ENCODE assay signal across 27 cellular contexts in genomic region chr1:68558321-68559026, GRCh38.
DNase-seq lines count a peak whose midpoint lies in the region; ATAC-seq and TF ChIP-seq lines count a peak whose summit lies in the region.
"Had no signal": no experiment of that assay in that cellular context is flagged by ENCODE, and none has a peak within 500 bp of the region (broad histone marks: within the 10 kb centered on the region; RNA-seq: fewer than 3 reads in every experiment).

No MANE protein-coding gene starts in this region.

- no peak overlapping the region for H3K4me2 ChIP-seq in mammary epithelial cell (ENCODE audit: insufficient read depth, low read depth, low read length)

- in situ Hi-C loops in mammary epithelial cell (cut with MboI; ENCODE audit: low sequenced_read_pairs in 2 of 2) (no loop called here), ACHN (cut with HindIII; ENCODE audit: low pct_ligation_motif_present, low pct_unique_long_range_greater_than_20kb, low sequenced_read_pairs) (no loop called here)

- WGBS in mammary epithelial cell (ENCODE audit: low coverage, missing lambda C conversion rate): 76% methylated on average over 4 of the region's 4 CpGs

- CTCF ChIA-PET in mammary epithelial cell (lab: Charles Lee; ENCODE audit: low non-redundant PET): no interaction called here
- CTCF ChIA-PET in activated CD8-positive, alpha-beta memory T cell treated with anti-CD3 and anti-CD28 coated beads, Interleukin-2, amount 10 ng/mL, durations not matched to agents 7 days and 5 days (lab: Charles Lee): no interaction called here

- no peaks in the 10 kb centered on the region for H3K4me1 Mint-ChIP-seq in activated CD8-positive, alpha-beta memory T cell treated with anti-CD3 and anti-CD28 coated beads, Interleukin-2, amount 10 ng/mL, durations not matched to agents 7 days and 5 days
- H3K4me1 Mint-ChIP-seq: immature natural killer cell, nephron progenitor cell had no signal

- no peaks in the 10 kb centered on the region for H3K27me3 ChIP-seq in mammary epithelial cell (ENCODE audit: insufficient read depth, low read length)
- H3K27me3 ChIP-seq: esophagus squamous epithelium, vagina had no signal

- TF ChIP-seq CTCF in mammary epithelial cell (conservative IDR thresholded peaks at IDR 0.05 in 1 of 2, IDR thresholded peaks at IDR 0.05 in 1 of 2; ENCODE audit: extremely low read depth in 1 of 2, insufficient read depth in 1 of 2, low read depth in 1 of 2, low read length in 2 of 2): no peak

- no peaks in the 10 kb centered on the region for H3K79me2 ChIP-seq in mammary epithelial cell (ENCODE audit: insufficient read depth, low read length)

- H3K4me3 Mint-ChIP-seq in activated CD8-positive, alpha-beta memory T cell treated with anti-CD3 and anti-CD28 coated beads, Interleukin-2, amount 10 ng/mL, durations not matched to agents 7 days and 5 days: no peak overlapping the region
- H3K4me3 Mint-ChIP-seq: activated T-cell treated with anti-CD3 and anti-CD28 coated beads, Interleukin-2, amount 50 U/mL, for 24 hours; immature natural killer cell; nephron progenitor cell; stimulated activated naive CD8-positive, alpha-beta T cell treated with anti-CD3 and anti-CD28 coated beads, Interleukin-15, Interleukin-2, amounts not matched to agents 100 ng/mL and 50 ng/mL, for 24 hours had no signal

- ATAC-seq in GM18505 (IDR thresholded peaks at IDR 0.05; ENCODE audit: unreplicated experiment) (peak; percentile 73), GM21529 (IDR thresholded peaks at IDR 0.05; ENCODE audit: unreplicated experiment) (peak; percentile 70), HG03442 (IDR thresholded peaks at IDR 0.05; ENCODE audit: unreplicated experiment) (peak; percentile 72), GM19023 (IDR thresholded peaks at IDR 0.05; ENCODE audit: unreplicated experiment) (no peak), HG03280 (IDR thresholded peaks at IDR 0.05; ENCODE audit: unreplicated experiment) (no peak)
- ATAC-seq in activated CD8-positive, alpha-beta memory T cell treated with anti-CD3 and anti-CD28 coated beads, Interleukin-2, amount 10 ng/mL, durations not matched to agents 7 days and 5 days: no peak
- ATAC-seq: left colon, Right ventricle myocardium inferior had no signal

- no peak overlapping the region for H3K4me3 ChIP-seq in mammary epithelial cell (replicated peaks in 1 of 3; ENCODE audit: insufficient read depth in 1 of 3, low read depth in 2 of 3, low read length in 3 of 3)
- H3K4me3 ChIP-seq: esophagus squamous epithelium, thoracic aorta, vagina had no signal

- DNase-seq in mammary epithelial cell: peak; percentile 18
- DNase-seq in activated CD8-positive, alpha-beta memory T cell treated with anti-CD3 and anti-CD28 coated beads, Interleukin-2, amount 10 ng/mL, durations not matched to agents 7 days and 5 days: no peak
- DNase-seq in ACHN: no peak
- DNase-seq: activated CD4-positive, alpha-beta T cell treated with anti-CD3 and anti-CD28 coated beads for 4 hours; activated gamma-delta T cell treated with Interleukin-2 at 50 U/mL for 16 hours; activated T-cell treated with anti-CD3 and anti-CD28 coated beads, Interleukin-2, amount 50 U/mL, for 24 hours; dermis blood vessel endothelial cell; esophagus squamous epithelium; hypothalamus; immature natural killer cell; IMR-90; left colon; NCI-H1048; NCI-H187; NCI-H226; NCI-H748 treated with DMSO at 0.1 percent for 48 hours; nephron progenitor cell; small intestine had no signal

- dilution Hi-C loops in mammary epithelial cell (cut with HindIII; ENCODE audit: low sequenced_read_pairs): no loop called here

- H3K27ac Mint-ChIP-seq in activated CD8-positive, alpha-beta memory T cell treated with anti-CD3 and anti-CD28 coated beads, Interleukin-2, amount 10 ng/mL, durations not matched to agents 7 days and 5 days: no peak overlapping the region
- H3K27ac Mint-ChIP-seq: activated T-cell treated with anti-CD3 and anti-CD28 coated beads, Interleukin-2, amount 50 U/mL, for 24 hours; immature natural killer cell; nephron progenitor cell; stimulated activated naive CD8-positive, alpha-beta T cell treated with anti-CD3 and anti-CD28 coated beads, Interleukin-15, Interleukin-2, amounts not matched to agents 100 ng/mL and 50 ng/mL, for 24 hours had no signal

- intact Hi-C loops in mammary epithelial cell (cut with micrococcal nuclease): no loop called here

- H4K20me1 ChIP-seq in mammary epithelial cell (ENCODE audit: insufficient read depth, low read length): no peaks in the 10 kb centered on the region

- no peak overlapping the region for H2AFZ ChIP-seq in mammary epithelial cell (ENCODE audit: low read depth, low read length)

- no peak for TF ChIP-seq POLR2A in GM18505 (IDR thresholded peaks at IDR 0.05; ENCODE audit: borderline replicate concordance, extremely low read depth, insufficient read depth, insufficient read length)

- H3K36me3 ChIP-seq in mammary epithelial cell (ENCODE audit: insufficient read depth, low read length): no peaks in the 10 kb centered on the region
- H3K36me3 ChIP-seq: esophagus squamous epithelium, thoracic aorta, vagina had no signal

- H3K4me1 ChIP-seq in mammary epithelial cell (ENCODE audit: insufficient read depth, low read length): no peaks in the 10 kb centered on the region
- H3K4me1 ChIP-seq: esophagus squamous epithelium, vagina had no signal

- H3K27me3 Mint-ChIP-seq in activated CD8-positive, alpha-beta memory T cell treated with anti-CD3 and anti-CD28 coated beads, Interleukin-2, amount 10 ng/mL, durations not matched to agents 7 days and 5 days: no peaks in the 10 kb centered on the region
- H3K27me3 Mint-ChIP-seq: activated T-cell treated with anti-CD3 and anti-CD28 coated beads, Interleukin-2, amount 50 U/mL, for 24 hours; stimulated activated naive CD8-positive, alpha-beta T cell treated with anti-CD3 and anti-CD28 coated beads, Interleukin-15, Interleukin-2, amounts not matched to agents 100 ng/mL and 50 ng/mL, for 24 hours had no signal

- peaks cover 3% of the 10 kb centered on the region for H3K9me3 Mint-ChIP-seq in activated CD8-positive, alpha-beta memory T cell treated with anti-CD3 and anti-CD28 coated beads, Interleukin-2, amount 10 ng/mL, durations not matched to agents 7 days and 5 days (ENCODE audit: low read depth)

- no peaks in the 10 kb centered on the region for H3K36me3 Mint-ChIP-seq in activated CD8-positive, alpha-beta memory T cell treated with anti-CD3 and anti-CD28 coated beads, Interleukin-2, amount 10 ng/mL, durations not matched to agents 7 days and 5 days
- H3K36me3 Mint-ChIP-seq: immature natural killer cell had no signal

- no peak overlapping the region for H3K27ac ChIP-seq in mammary epithelial cell (ENCODE audit: insufficient read depth, low read depth, low read length)
- H3K27ac ChIP-seq: esophagus squamous epithelium, thoracic aorta, vagina had no signal

- H3K9ac ChIP-seq in mammary epithelial cell (ENCODE audit: insufficient read depth, low read length): no peak overlapping the region

- peaks cover 1% of the 10 kb centered on the region for H3K9me3 ChIP-seq in mammary epithelial cell (replicated peaks; ENCODE audit: insufficient read depth, low read length)
- H3K9me3 ChIP-seq: thoracic aorta, vagina had no signal

- BruUV-seq in mammary epithelial cell (replicated peaks; lab: Mats Ljungman, UMichigan): no TSS peak

Comparison
In these comparisons a context has a peak if more than half of its experiments do, and no peak if none do; other contexts are left out.
1. ATAC-seq: peak in GM18505 (single experiment), GM21529 (single experiment) and HG03442 (single experiment); none in GM19023 (single experiment), activated CD8-positive, alpha-beta memory T cell treated with anti-CD3 and anti-CD28 coated beads, Interleukin-2, amount 10 ng/mL, durations not matched to agents 7 days and 5 days (single experiment) and HG03280 (single experiment).